In genomic region chr10:95800286-95800685, GRCh38 we compare ENCODE assay signal across 1 cellular context. TPM values are rescaled to one million over a fixed set of nuclear protein-coding genes. Genes with fewer than 3 reads are reported as not detected.
"Had no signal": no experiment of that assay in that cellular context is flagged by ENCODE, and none has a peak within 500 bp of the region (broad histone marks: within the 10 kb centered on the region; RNA-seq: fewer than 3 reads in every experiment).

No MANE protein-coding gene starts in this region.

RNA-seq across cellular contexts. Expression of gene ENTPD1, which starts 44.3 kb away (rescaled TPM):
- total RNA-seq: epithelial cell of proximal tubule had no signal
